19 cellular contexts compared by ENCODE assay signal in the genomic region with DNA sequence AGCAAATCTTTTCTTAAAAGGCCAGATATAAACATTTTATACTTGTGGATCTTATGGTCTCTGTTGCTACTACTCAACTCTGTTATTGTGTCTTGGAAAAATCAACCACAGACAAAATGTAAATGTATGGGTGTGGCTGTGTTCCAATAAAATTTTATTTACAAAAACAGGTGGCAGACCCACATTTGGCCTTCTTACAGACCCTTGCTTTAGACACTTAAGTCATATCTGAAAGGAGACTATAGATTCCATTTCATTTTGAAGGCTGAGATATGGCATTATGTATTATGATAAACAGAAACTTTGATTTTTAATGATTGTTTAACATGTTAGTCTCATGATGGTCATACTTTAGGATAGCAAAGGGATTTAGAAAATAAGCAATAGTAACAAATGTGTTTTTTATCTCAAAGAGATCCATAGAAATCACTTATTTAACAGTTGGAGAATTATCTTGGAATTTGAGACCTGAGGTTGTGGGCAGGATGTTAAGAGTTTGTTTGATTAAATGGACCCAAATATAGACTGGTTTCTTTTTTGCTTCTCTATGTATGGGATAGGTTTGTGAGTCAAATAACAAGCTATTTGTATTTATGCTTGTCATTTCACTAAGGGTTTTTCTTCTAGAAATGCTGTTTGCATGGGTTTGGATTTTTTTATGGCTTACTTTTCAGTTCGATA. TPM values are rescaled to one million over a fixed set of nuclear protein-coding genes. Genes with fewer than 3 reads are reported as not detected.
DNase-seq lines count a peak whose midpoint lies in the region; ATAC-seq and TF ChIP-seq lines count a peak whose summit lies in the region.
"Had no signal": no experiment of that assay in that cellular context is flagged by ENCODE, and none has a peak within 500 bp of the region (broad histone marks: within the 10 kb centered on the region; RNA-seq: fewer than 3 reads in every experiment).

No MANE protein-coding gene starts in this region.

- peaks cover 3% of the 10 kb centered on the region for H3K36me3 Mint-ChIP-seq in activated CD8-positive, alpha-beta T cell treated with anti-CD3 and anti-CD28 coated beads, Interleukin-2, amount 10 ng/mL, durations not matched to agents 7 days and 5 days (ENCODE audit: low read depth)

- H3K9me3 Mint-ChIP-seq in activated CD8-positive, alpha-beta T cell treated with anti-CD3 and anti-CD28 coated beads, Interleukin-2, amount 10 ng/mL, durations not matched to agents 7 days and 5 days (ENCODE audit: insufficient read depth): no peaks in the 10 kb centered on the region
- H3K9me3 Mint-ChIP-seq: activated T-helper 2 cell treated with anti-CD3 and anti-CD28 coated beads, Interferon-gamma antibody, Interleukin-2, Interleukin-4, amounts not matched to agents 10 μg/mL and 5 μg/mL and 100 μg/mL, durations not matched to agents 14 hours and 24 hours and 36 hours had no signal

- WGBS in esophagus squamous epithelium, 2 donors: 58 to 65% methylated on average over 1 of the region's 1 CpG

- H3K4me2 ChIP-seq in fibroblast of lung (ENCODE audit: extremely low read depth, insufficient read depth, low read length) (peak overlapping the region; percentile 54), skeletal muscle satellite cell (ENCODE audit: low read length) (peak overlapping the region; percentile 43)

- no peak for TF ChIP-seq POLR2A in esophagus squamous epithelium (IDR thresholded peaks at IDR 0.05)

- H3K9ac ChIP-seq in fibroblast of lung (ENCODE audit: insufficient read depth, low read length) (no peak overlapping the region), skeletal muscle satellite cell (ENCODE audit: low read depth, low read length) (peak overlapping the region; percentile 81)

- H3K4me3 Mint-ChIP-seq in activated CD8-positive, alpha-beta T cell treated with anti-CD3 and anti-CD28 coated beads, Interleukin-2, amount 10 ng/mL, durations not matched to agents 7 days and 5 days: no peak overlapping the region

- H3K27me3 Mint-ChIP-seq in activated CD8-positive, alpha-beta T cell treated with anti-CD3 and anti-CD28 coated beads, Interleukin-2, amount 10 ng/mL, durations not matched to agents 7 days and 5 days (ENCODE audit: low read depth): no peaks in the 10 kb centered on the region

- POLR2A ChIA-PET in activated CD8-positive, alpha-beta T cell treated with anti-CD3 and anti-CD28 coated beads, Interleukin-2, amount 10 ng/mL, durations not matched to agents 7 days and 5 days (lab: Charles Lee): interaction anchor here (0.7 kb wide), 1 partner anchor 1249 kb away, joined by 3 read pairs; no protein-coding TSS in a partner anchor

- no peak for ATAC-seq in RWPE2 (ENCODE audit: low read depth)
- no peak for ATAC-seq in activated CD8-positive, alpha-beta T cell treated with anti-CD3 and anti-CD28 coated beads, Interleukin-2, amount 10 ng/mL, durations not matched to agents 7 days and 5 days
- ATAC-seq: Panc1 had no signal

- H3K9me3 ChIP-seq in RWPE2 (ENCODE audit: severe bottlenecking) (no peaks in the 10 kb centered on the region), fibroblast of lung (ENCODE audit: control insufficient read depth, insufficient read depth, low read depth, low read length) (no peaks in the 10 kb centered on the region), skeletal muscle satellite cell (replicated peaks; ENCODE audit: low read length) (no peaks in the 10 kb centered on the region), esophagus squamous epithelium (no peaks in the 10 kb centered on the region), HAP-1 (no peaks in the 10 kb centered on the region)
- H3K9me3 ChIP-seq: ovary had no signal

- H3K4me3 ChIP-seq in RWPE2 (ENCODE audit: severe bottlenecking) (no peak overlapping the region), fibroblast of lung (replicated peaks in 1 of 4; ENCODE audit: control extremely low read depth in 1 of 4, insufficient read depth in 1 of 4, low read depth in 3 of 4, low read length in 4 of 4) (peak overlapping the region in 1 of 4 experiments; percentile 13), skeletal muscle satellite cell (ENCODE audit: low read length) (peak overlapping the region; percentile 3), esophagus squamous epithelium (no peak overlapping the region), HAP-1 (no peak overlapping the region)
- H3K4me3 ChIP-seq: ovary had no signal

- H3K36me3 ChIP-seq in RWPE2 (ENCODE audit: low read depth): no peaks in the 10 kb centered on the region
- peaks cover 1% of the 10 kb centered on the region for H3K36me3 ChIP-seq in fibroblast of lung (ENCODE audit: control insufficient read depth, insufficient read depth, low read length)
- H3K36me3 ChIP-seq in skeletal muscle satellite cell (ENCODE audit: insufficient read depth, low read length): peaks cover 8% of the 10 kb centered on the region
- H3K36me3 ChIP-seq in esophagus squamous epithelium: peaks cover 0 to 16% (median 0%) of the 10 kb centered on the region in 3 donors
- no peaks in the 10 kb centered on the region for H3K36me3 ChIP-seq in HAP-1 (replicated peaks)
- H3K36me3 ChIP-seq: ovary had no signal

- H3K4me1 Mint-ChIP-seq in activated CD8-positive, alpha-beta T cell treated with anti-CD3 and anti-CD28 coated beads, Interleukin-2, amount 10 ng/mL, durations not matched to agents 7 days and 5 days (ENCODE audit: low read depth): peaks cover 21% of the 10 kb centered on the region

- DNase-seq in HCEC 1CT: peak; percentile 47
- DNase-seq in RWPE2 (ENCODE audit: low spot score): no peak
- peak; percentile 31 to 50 for DNase-seq in fibroblast of lung (ENCODE audit: low read depth in 2 of 2)
- DNase-seq in activated CD8-positive, alpha-beta T cell treated with anti-CD3 and anti-CD28 coated beads, Interleukin-2, amount 10 ng/mL, durations not matched to agents 7 days and 5 days: no peak
- DNase-seq in esophagus squamous epithelium (lab: John Stamatoyannopoulos, UW): no peak
- DNase-seq in HAP-1 (ENCODE audit: low spot score in 2 of 2): no peak
- no peak for DNase-seq in cortex of kidney (lab: John Stamatoyannopoulos, UW)
- DNase-seq: anterior cingulate cortex, DMS 273 treated with DMSO at 0.1 percent for 48 hours, hippocampal formation, MV-4-11, NCI-H2107, NCI-H748 treated with DMSO at 0.1 percent for 48 hours, ovary, trophoblast cell had no signal

- in situ Hi-C loops in HAP-1 (cut with MboI; ENCODE audit: low sequenced_read_pairs): no loop called here

- no peak overlapping the region for H2AFZ ChIP-seq in fibroblast of lung (ENCODE audit: low read length)

- H4K20me1 ChIP-seq in fibroblast of lung (ENCODE audit: control insufficient read depth, extremely low read depth, insufficient read depth, low read length): no peaks in the 10 kb centered on the region

- peaks cover 49% of the 10 kb centered on the region for H3K4me1 ChIP-seq in RWPE2 (ENCODE audit: insufficient read depth, poor library complexity, severe bottlenecking)
- peaks cover 18% of the 10 kb centered on the region for H3K4me1 ChIP-seq in fibroblast of lung (ENCODE audit: control insufficient read depth, extremely low read depth, insufficient read depth, low read length)
- peaks cover 71% of the 10 kb centered on the region for H3K4me1 ChIP-seq in skeletal muscle satellite cell (ENCODE audit: control insufficient read depth, insufficient read depth, low read length)
- H3K4me1 ChIP-seq in esophagus squamous epithelium: peaks cover 0 to 51% (median 8%) of the 10 kb centered on the region in 3 donors
- H3K4me1 ChIP-seq in HAP-1: 0 out of 2 replicates have a peak, but pooled peaks cover 2% of the 10 kb centered on the region

- H3K79me2 ChIP-seq in fibroblast of lung (ENCODE audit: control insufficient read depth, insufficient read depth, low read length): peaks cover 27% of the 10 kb centered on the region

- TF ChIP-seq CTCF in RWPE2 (IDR thresholded peaks at IDR 0.05; ENCODE audit: poor library complexity, severe bottlenecking) (no peak), fibroblast of lung (conservative IDR thresholded peaks at IDR 0.05 in 1 of 2, IDR thresholded peaks at IDR 0.05 in 1 of 2; ENCODE audit: low read depth in 1 of 2, low read length in 2 of 2) (no peak), esophagus squamous epithelium (IDR thresholded peaks at IDR 0.05) (no peak)

- peak overlapping the region; percentile 74 for H3K27ac ChIP-seq in RWPE2 (ENCODE audit: poor library complexity, severe bottlenecking)
- peak overlapping the region; percentile 31 for H3K27ac ChIP-seq in fibroblast of lung (ENCODE audit: insufficient read depth, low read length)
- no peak overlapping the region for H3K27ac ChIP-seq in esophagus squamous epithelium
- H3K27ac ChIP-seq: ovary, VCaP had no signal

- CTCF ChIA-PET in activated CD8-positive, alpha-beta T cell treated with anti-CD3 and anti-CD28 coated beads, Interleukin-2, amount 10 ng/mL, durations not matched to agents 7 days and 5 days (lab: Charles Lee): interaction anchor here (0.6 to 1.0 kb wide), 2 partner anchors 77 to 78 kb away, joined by 3 read pairs; no protein-coding TSS in a partner anchor

- intact Hi-C loops in esophagus squamous epithelium (cut with DNase I): no loop called here

- no peak overlapping the region for H3K27ac Mint-ChIP-seq in activated CD8-positive, alpha-beta T cell treated with anti-CD3 and anti-CD28 coated beads, Interleukin-2, amount 10 ng/mL, durations not matched to agents 7 days and 5 days
- H3K27ac Mint-ChIP-seq: activated T-helper 2 cell treated with anti-CD3 and anti-CD28 coated beads, Interferon-gamma antibody, Interleukin-2, Interleukin-4, amounts not matched to agents 10 μg/mL and 5 μg/mL and 100 μg/mL, durations not matched to agents 14 hours and 24 hours and 36 hours had no signal

- no peaks in the 10 kb centered on the region for H3K27me3 ChIP-seq in RWPE2 (ENCODE audit: insufficient read depth, poor library complexity, severe bottlenecking)
- H3K27me3 ChIP-seq in fibroblast of lung (ENCODE audit: control insufficient read depth, insufficient read depth, low read length): no peaks in the 10 kb centered on the region
- no peaks in the 10 kb centered on the region for H3K27me3 ChIP-seq in skeletal muscle satellite cell (ENCODE audit: control insufficient read depth, insufficient read depth, low read length)
- no peaks in the 10 kb centered on the region for H3K27me3 ChIP-seq in esophagus squamous epithelium
- H3K27me3 ChIP-seq in HAP-1 (ENCODE audit: low read depth): no peaks in the 10 kb centered on the region
- H3K27me3 ChIP-seq: ovary had no signal

RNA-seq across cellular contexts. Expression of gene PPFIBP1, which starts 51.2 kb away (rescaled TPM):
- total RNA-seq in fibroblast of lung: 51.4 and 93.0 TPM in 2 replicates
- 46.8 and 65.1 TPM in 2 replicates for polyA plus RNA-seq in fibroblast of lung
- polyA plus RNA-seq in fibroblast of lung (2012): 26.7 and 40.5 TPM in 2 replicates
- 29.9 and 58.7 TPM in 2 replicates for polyA minus RNA-seq in fibroblast of lung (ENCODE audit: low replicate concordance)
- 122 and 189 TPM in 2 replicates for total RNA-seq in skeletal muscle satellite cell (2012; rRNA removed)
- 10 to 100 TPM; 17.5 TPM for total RNA-seq in activated CD8-positive, alpha-beta T cell treated with anti-CD3 and anti-CD28 coated beads, Interleukin-2, amount 10 ng/mL, durations not matched to agents 7 days and 5 days
- total RNA-seq in esophagus squamous epithelium: 10 to 100 TPM; 41.9 to 62.6 (median 46.7) TPM

Comparison
In these comparisons a context has a peak if more than half of its experiments do, and no peak if none do; other contexts are left out.
1. DNase-seq: peak in HCEC 1CT (single experiment) and fibroblast of lung (2 of 2); none in RWPE2 (single experiment), activated CD8-positive, alpha-beta T cell treated with anti-CD3 and anti-CD28 coated beads, Interleukin-2, amount 10 ng/mL, durations not matched to agents 7 days and 5 days (single experiment), esophagus squamous epithelium (single experiment), HAP-1 (0 of 2) and cortex of kidney (single experiment).
2. H3K27ac ChIP-seq: peak in RWPE2 (single experiment) and fibroblast of lung (single experiment); none in esophagus squamous epithelium (0 of 4).